In genomic region chr9:110013064-110013463, GRCh38 we compare ENCODE assay signal across 19 cellular contexts.
DNase-seq lines count a peak whose midpoint lies in the region; ATAC-seq, FAIRE-seq and TF ChIP-seq lines count a peak whose summit lies in the region.
"Had no signal": no experiment of that assay in that cellular context is flagged by ENCODE, and none has a peak within 500 bp of the region (broad histone marks: within the 10 kb centered on the region; RNA-seq: fewer than 3 reads in every experiment).

No MANE protein-coding gene starts in this region.

- H3K27me3 ChIP-seq in right lobe of liver = no peaks in the 10 kb centered on the region
- H3K27me3 ChIP-seq in HepG2 (ENCODE audit: control insufficient read depth in 1 of 2, insufficient read depth in 2 of 2, low read length in 2 of 2) = no peaks in the 10 kb centered on the region
- H3K27me3 ChIP-seq: BLaER1 treated with 17β-estradiol and CSF1 and Interleukin-3, amounts not matched to agents 10 nM and 100 nM had no signal

- no peak overlapping the region for H2AFZ ChIP-seq in HepG2 (ENCODE audit: low read length)
- H2AFZ ChIP-seq: GM23248 had no signal

- POLR2A ChIA-PET in HepG2 (lab: Yijun Ruan, JAX) = no interaction called here

- no peak overlapping the region for H3K4me2 ChIP-seq in HepG2 (ENCODE audit: low read depth, low read length)
- H3K4me2 ChIP-seq: BLaER1 treated with 17β-estradiol and CSF1 and Interleukin-3, amounts not matched to agents 10 nM and 100 nM had no signal

- in situ Hi-C loops in HepG2 (cut with HindIII; ENCODE audit: extremely low pct_ligation_motif_present, low pct_unique_long_range_greater_than_20kb) = no loop called here

- TF ChIP-seq EP300 in HepG2 (IDR thresholded peaks at IDR 0.05; ENCODE audit: low read depth in 2 of 2, low read length in 2 of 2) = no peak
- TF ChIP-seq EP300 in HepG2 (CRISPR knock-in tag; IDR thresholded peaks at IDR 0.05; ENCODE audit: borderline replicate concordance) = no peak

- TF ChIP-seq POLR2A in right lobe of liver (IDR thresholded peaks at IDR 0.05) (no peak), HepG2 (IDR thresholded peaks at IDR 0.05; ENCODE audit: insufficient read depth in 1 of 2, low read depth in 2 of 2, low read length in 2 of 2) (no peak)

- TF ChIP-seq CTCF in right lobe of liver (IDR thresholded peaks at IDR 0.05) (no peak), HepG2 (CRISPR knock-in tag; IDR thresholded peaks at IDR 0.05) (no peak)

- no peak overlapping the region for H3K27ac ChIP-seq in right lobe of liver
- H3K27ac ChIP-seq in HepG2 (ENCODE audit: extremely low read length, insufficient read depth, low read length) = no peak overlapping the region
- H3K27ac ChIP-seq: BLaER1 treated with 17β-estradiol and CSF1 and Interleukin-3, amounts not matched to agents 10 nM and 100 nM; GM23248 had no signal

- H4K20me1 ChIP-seq in HepG2 (ENCODE audit: insufficient read depth, low read length) = no peaks in the 10 kb centered on the region
- H4K20me1 ChIP-seq: BLaER1 treated with 17β-estradiol and CSF1 and Interleukin-3, amounts not matched to agents 10 nM and 100 nM had no signal

- no peak for TF ChIP-seq RAD21 in HepG2 (CRISPR knock-in tag; IDR thresholded peaks at IDR 0.05)

- no peak overlapping the region for H3K9ac ChIP-seq in HepG2 (ENCODE audit: insufficient read depth, low read depth, low read length)
- H3K9ac ChIP-seq: BLaER1 treated with 17β-estradiol and CSF1 and Interleukin-3, amounts not matched to agents 10 nM and 100 nM; GM23248 had no signal

- CTCF ChIA-PET in HepG2 (lab: Yijun Ruan, JAX; ENCODE audit: low intra/inter-chr PET ratio, low total read pairs) = no interaction called here

- FAIRE-seq in HepG2 (lab: Jason Lieb, UNC) (no peak), frontal cortex (lab: Jason Lieb, UNC) (no peak)
- FAIRE-seq: G401.6, GM12892, GM18507 had no signal

- H3K4me3 ChIP-seq in right lobe of liver (no peak overlapping the region), HepG2 (replicated peaks in 1 of 3; ENCODE audit: insufficient read depth in 1 of 3, low read depth in 2 of 3, low read length in 3 of 3) (no peak overlapping the region)
- H3K4me3 ChIP-seq: BLaER1 treated with 17β-estradiol and CSF1 and Interleukin-3, amounts not matched to agents 10 nM and 100 nM; GM23248; HAP-1 had no signal

- peak in 3 of 4 donors; percentile 20 to 51 (median 45) for ATAC-seq in right lobe of liver
- ATAC-seq in HepG2 = no peak
- peak; percentile 74 for ATAC-seq in left lobe of liver
- ATAC-seq: CD8-positive, alpha-beta T cell had no signal

- DNase-seq in NCI-H146 (lab: John Stamatoyannopoulos, UW) (peak; percentile 22), NCI-H146 treated with DMSO at 0.1 percent for 48 hours (lab: John Stamatoyannopoulos, UW; ENCODE audit: unreplicated experiment) (no peak), right lobe of liver (no peak), HepG2 (ENCODE audit: low spot score) (no peak), left lobe of liver (ENCODE audit: low spot score) (no peak), DMS 273 (lab: John Stamatoyannopoulos, UW; ENCODE audit: unreplicated experiment) (no peak), frontal cortex (ENCODE audit: low spot score in 2 of 2) (no peak)
- DNase-seq: 8988T; Calu3; CD8-positive, alpha-beta T cell; DMS 273 treated with DMSO at 0.1 percent for 48 hours; DMS53; DND-41; GM23248 had no signal

- no peaks in the 10 kb centered on the region for H3K79me2 ChIP-seq in HepG2 (ENCODE audit: insufficient read depth, low read length)

- BruUV-seq in HepG2 (replicated peaks; lab: Mats Ljungman, UMichigan) = no TSS peak

- H3K4me1 ChIP-seq in right lobe of liver (no peaks in the 10 kb centered on the region), HepG2 (ENCODE audit: insufficient read depth, low read length) (peaks cover 7% of the 10 kb centered on the region; the same call in 1 of the 2 replicates)
- H3K4me1 ChIP-seq: BLaER1 treated with 17β-estradiol and CSF1 and Interleukin-3, amounts not matched to agents 10 nM and 100 nM; HAP-1 had no signal

- H3K36me3 ChIP-seq in right lobe of liver (no peaks in the 10 kb centered on the region), HepG2 (replicated peaks in 1 of 2; ENCODE audit: control insufficient read depth in 1 of 2, insufficient read depth in 2 of 2, low read length in 2 of 2) (no peaks in the 10 kb centered on the region)
- H3K36me3 ChIP-seq: BLaER1 treated with 17β-estradiol and CSF1 and Interleukin-3, amounts not matched to agents 10 nM and 100 nM; HAP-1 had no signal

- intact Hi-C loops in right lobe of liver (cut with DNase I) = no loop called here
- intact Hi-C loops in HepG2 (cut with micrococcal nuclease; ENCODE audit: unreplicated experiment) = no loop called here

- WGBS in right lobe of liver (ENCODE audit: insufficient coverage, low coverage, low lambda C conversion rate, missing lambda C conversion rate) = 0% methylated on average over 1 of the region's 1 CpG
- 0% methylated on average over 1 of the region's 1 CpG for WGBS in HepG2 (ENCODE audit: low lambda C conversion rate)

- H3K9me3 ChIP-seq in right lobe of liver (no peaks in the 10 kb centered on the region), HepG2 (ENCODE audit: low read length) (no peaks in the 10 kb centered on the region)
- H3K9me3 ChIP-seq: BLaER1 treated with 17β-estradiol and CSF1 and Interleukin-3, amounts not matched to agents 10 nM and 100 nM; HAP-1 had no signal

TF ChIP-seq in HepG2, 621 proteins besides CTCF, POLR2A, EP300 and RAD21:
- no peak for TF ChIP-seq ZNF232 (CRISPR knock-in tag; IDR thresholded peaks at IDR 0.05; ENCODE audit: borderline replicate concordance)
- TF ChIP-seq PRMT3 (CRISPR knock-in tag; IDR thresholded peaks at IDR 0.05; ENCODE audit: borderline replicate concordance, low read depth) = no peak
- no peak for TF ChIP-seq JUNB (CRISPR knock-in tag; IDR thresholded peaks at IDR 0.05; ENCODE audit: borderline replicate concordance)
- no peak for TF ChIP-seq TEF (CRISPR knock-in tag; IDR thresholded peaks at IDR 0.05)
